In the genomic region with DNA sequence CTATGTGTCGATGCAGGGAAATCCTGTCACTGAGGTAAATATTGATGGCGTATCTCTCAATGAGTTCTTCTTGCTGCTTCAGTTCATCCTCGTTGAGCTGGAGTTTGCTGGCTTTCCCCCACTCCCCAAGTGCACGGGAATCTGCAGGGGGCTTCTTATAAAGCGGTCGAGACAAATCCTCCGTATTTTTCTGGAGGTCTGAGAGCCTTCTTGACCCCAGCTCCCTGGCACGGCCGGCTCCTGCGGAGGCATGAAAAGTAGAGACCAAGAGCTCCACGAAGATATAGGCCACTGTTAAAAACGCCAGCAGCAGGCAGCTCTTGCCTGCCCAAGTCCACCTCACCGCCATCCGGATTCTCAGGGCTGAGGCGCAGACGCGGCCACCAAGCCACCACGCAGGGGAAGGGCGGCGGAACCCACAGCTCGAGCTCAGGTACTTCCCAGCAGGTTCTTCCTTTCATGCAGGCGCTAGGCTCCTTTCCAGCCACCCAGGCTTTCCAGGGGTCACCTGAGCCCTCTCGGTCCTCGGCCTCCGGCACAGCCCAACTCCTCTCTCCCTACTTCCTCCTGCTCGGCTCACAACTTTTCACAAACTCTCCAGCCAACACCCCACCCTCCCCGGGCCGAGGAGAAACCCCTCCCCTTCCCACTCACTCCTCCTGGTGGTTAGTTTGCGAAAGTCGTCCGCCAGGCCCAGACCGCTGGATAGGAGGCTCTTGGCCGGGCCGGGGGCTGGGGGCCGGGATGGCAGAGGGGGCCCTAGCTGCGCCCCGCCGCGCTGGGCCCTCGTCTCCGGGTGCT, we compare ENCODE assay signal across 8 cellular contexts. TPM values are rescaled to one million over a fixed set of nuclear protein-coding genes. Genes with fewer than 3 reads are reported as not detected.
A peak's percentile ranks its signal among the peaks of the same experiment; 100 is the strongest.
DNase-seq lines count a peak whose midpoint lies in the region; ATAC-seq and TF ChIP-seq lines count a peak whose summit lies in the region.

Gene GALNT4, minus strand, starts transcription at position 596 of the 801 bp plus-strand sequence. Its CDS starts 247 bp downstream, at position 349.

- H3K9me3 Mint-ChIP-seq in activated T-helper 17 cell treated with anti-CD3 and anti-CD28 coated beads, Interleukin-2, amount 50 U/mL, for 72 hours = no peaks in the 10 kb centered on the region
- H3K9me3 Mint-ChIP-seq in natural killer cell treated with Interleukin-12 subunit alpha and Interleukin-12 subunit beta and Interleukin-15 and Interleukin-18, amount 100 ng/mL, for 72 hours = no peaks in the 10 kb centered on the region

- peak; percentile 73 for ATAC-seq in activated T-helper 17 cell treated with anti-CD3 and anti-CD28 coated beads, Interleukin-2, amount 50 U/mL, for 72 hours (replicated peaks)
- peak; percentile 78 to 84 for ATAC-seq in natural killer cell treated with Interleukin-12 subunit alpha and Interleukin-12 subunit beta and Interleukin-15 and Interleukin-18, amount 100 ng/mL, for 72 hours
- ATAC-seq in stimulated activated naive CD8-positive, alpha-beta T cell treated with anti-CD3 and anti-CD28 coated beads, Interleukin-15, Interleukin-2, amounts not matched to agents 100 U/mL and 50 U/mL, for 24 hours = peak; percentile 69

- peak within 1 kb of the TSS; percentile 83 for H3K27ac Mint-ChIP-seq in activated T-helper 17 cell treated with anti-CD3 and anti-CD28 coated beads, Interleukin-2, amount 50 U/mL, for 72 hours
- peak within 1 kb of the TSS; percentile 78 to 85 for H3K27ac Mint-ChIP-seq in natural killer cell treated with Interleukin-12 subunit alpha and Interleukin-12 subunit beta and Interleukin-15 and Interleukin-18, amount 100 ng/mL, for 72 hours

- H3K4me3 Mint-ChIP-seq in activated T-helper 17 cell treated with anti-CD3 and anti-CD28 coated beads, Interleukin-2, amount 50 U/mL, for 72 hours = peak within 1 kb of the TSS; percentile 85
- H3K4me3 Mint-ChIP-seq in natural killer cell treated with Interleukin-12 subunit alpha and Interleukin-12 subunit beta and Interleukin-15 and Interleukin-18, amount 100 ng/mL, for 72 hours = peak within 1 kb of the TSS; percentile 93

- H3K36me3 Mint-ChIP-seq in activated T-helper 17 cell treated with anti-CD3 and anti-CD28 coated beads, Interleukin-2, amount 50 U/mL, for 72 hours (ENCODE audit: low read depth) = peaks cover 52% of the 10 kb centered on the region
- H3K36me3 Mint-ChIP-seq in natural killer cell treated with Interleukin-12 subunit alpha and Interleukin-12 subunit beta and Interleukin-15 and Interleukin-18, amount 100 ng/mL, for 72 hours = peaks cover 27% of the 10 kb centered on the region

- peaks cover 30% of the 10 kb centered on the region for H3K4me1 Mint-ChIP-seq in activated T-helper 17 cell treated with anti-CD3 and anti-CD28 coated beads, Interleukin-2, amount 50 U/mL, for 72 hours
- peaks cover 37 to 56% of the 10 kb centered on the region in 2 donors for H3K4me1 Mint-ChIP-seq in natural killer cell treated with Interleukin-12 subunit alpha and Interleukin-12 subunit beta and Interleukin-15 and Interleukin-18, amount 100 ng/mL, for 72 hours (ENCODE audit: low read depth in 2 of 2)

- TF ChIP-seq CTCF in GM20000 (IDR thresholded peaks at IDR 0.05; ENCODE audit: extremely low read depth, missing control alignments) = peak; percentile 36

- DNase-seq in DMS153 (lab: John Stamatoyannopoulos, UW) = peak; percentile 16
- DNase-seq in GM20000 (ENCODE audit: low spot score) = peak; percentile 92
- DNase-seq in HT1080 (ENCODE audit: low read depth) = peak; percentile 74
- peak; percentile 79 for DNase-seq in RPMI7951 (ENCODE audit: low read depth)
- DNase-seq in fibroblast of peridontal ligament (ENCODE audit: extremely low read depth) = peak; percentile 84
- DNase-seq in natural killer cell treated with Interleukin-12 subunit alpha and Interleukin-12 subunit beta and Interleukin-15 and Interleukin-18, amount 100 ng/mL, for 72 hours (ENCODE audit: low spot score) = peak; percentile 85
- DNase-seq in stimulated activated naive CD8-positive, alpha-beta T cell treated with anti-CD3 and anti-CD28 coated beads, Interleukin-15, Interleukin-2, amounts not matched to agents 100 U/mL and 50 U/mL, for 24 hours = peak; percentile 79

- no peaks in the 10 kb centered on the region for H3K27me3 Mint-ChIP-seq in activated T-helper 17 cell treated with anti-CD3 and anti-CD28 coated beads, Interleukin-2, amount 50 U/mL, for 72 hours
- H3K27me3 Mint-ChIP-seq in natural killer cell treated with Interleukin-12 subunit alpha and Interleukin-12 subunit beta and Interleukin-15 and Interleukin-18, amount 100 ng/mL, for 72 hours = no peaks in the 10 kb centered on the region

RNA-seq across cellular contexts. Expression of gene GALNT4, which starts in this region (rescaled TPM):
- 13.7 and 14.0 TPM in 2 replicates for total RNA-seq in HT1080 (2014; rRNA removed; shearing (Covaris generic))
- polyA plus RNA-seq in HT1080 (2015; cell fraction: cytosol; rRNA removed) = 11.0 and 15.0 TPM in 2 replicates
- polyA plus RNA-seq in HT1080 (2015; cell fraction: nucleus; rRNA removed) = 25.2 and 27.4 TPM in 2 replicates
- total RNA-seq in RPMI7951 (2014; rRNA removed; shearing (Covaris generic)) = 5.3 and 6.9 TPM in 2 replicates
- 10 to 100 TPM; 15.1 to 16.7 TPM for total RNA-seq in activated T-helper 17 cell treated with anti-CD3 and anti-CD28 coated beads, Interleukin-2, amount 50 U/mL, for 72 hours
- 10 to 100 TPM; 34.9 TPM for total RNA-seq in natural killer cell treated with Interleukin-12 subunit alpha and Interleukin-12 subunit beta and Interleukin-15 and Interleukin-18, amount 100 ng/mL, for 72 hours

Comparison
In these comparisons a context has a peak if more than half of its experiments do, and no peak if none do; other contexts are left out.
1. Peak in every context shown above with its lines: DNase-seq and ATAC-seq.
2. DNase-seq: peak in every context shown above with its lines; median percentile 92 in GM20000; 85 in natural killer cell treated with Interleukin-12 subunit alpha and Interleukin-12 subunit beta and Interleukin-15 and Interleukin-18, amount 100 ng/mL, for 72 hours; 84 in fibroblast of peridontal ligament; 79 in RPMI7951; 79 in stimulated activated naive CD8-positive, alpha-beta T cell treated with anti-CD3 and anti-CD28 coated beads, Interleukin-15, Interleukin-2, amounts not matched to agents 100 U/mL and 50 U/mL, for 24 hours; 74 in HT1080; 16 in DMS153.